19 cellular contexts compared by ENCODE assay signal in genomic region chr1:86948212-86948611, GRCh38. TPM values are rescaled to one million over a fixed set of nuclear protein-coding genes. Genes with fewer than 3 reads are reported as not detected.
DNase-seq lines count a peak whose midpoint lies in the region; ATAC-seq and TF ChIP-seq lines count a peak whose summit lies in the region.
"Had no signal": no experiment of that assay in that cellular context is flagged by ENCODE, and none has a peak within 500 bp of the region (broad histone marks: within the 10 kb centered on the region; RNA-seq: fewer than 3 reads in every experiment).

No MANE protein-coding gene starts in this region.

- intact Hi-C loops in Right ventricle myocardium superior (cut with DNase I): no loop called here
- intact Hi-C loops in heart left ventricle (cut with DNase I): no loop called here
- intact Hi-C loops in natural killer cell (cut with micrococcal nuclease): no loop called here

- H3K36me3 Mint-ChIP-seq in nephron (ENCODE audit: low read depth) (no peaks in the 10 kb centered on the region), natural killer cell (no peaks in the 10 kb centered on the region)
- H3K36me3 Mint-ChIP-seq: CD14-positive monocyte had no signal

- H3K27me3 Mint-ChIP-seq in nephron (ENCODE audit: low read depth) (no peaks in the 10 kb centered on the region), natural killer cell (ENCODE audit: low read depth in 2 of 2) (no peaks in the 10 kb centered on the region)

- H3K4me1 ChIP-seq in right atrium auricular region (peaks cover 0 to 8% of the 10 kb centered on the region in 2 donors), heart left ventricle (peaks cover 0 to 16% (median 1%) of the 10 kb centered on the region in 12 donors)

- H3K4me3 ChIP-seq in right atrium auricular region (no peak overlapping the region), heart left ventricle (no peak overlapping the region)

- H3K4me1 Mint-ChIP-seq in nephron: peaks cover 20% of the 10 kb centered on the region
- H3K4me1 Mint-ChIP-seq in natural killer cell: peaks cover 13 to 20% of the 10 kb centered on the region in 2 donors
- H3K4me1 Mint-ChIP-seq: CD14-positive monocyte had no signal

- ATAC-seq in Right ventricle myocardium superior (ENCODE audit: poor library complexity): peak; percentile 96
- peak; percentile 87 to 98 (median 96) for ATAC-seq in heart left ventricle
- ATAC-seq in natural killer cell: no peak

- H3K9me3 Mint-ChIP-seq in nephron (no peaks in the 10 kb centered on the region), natural killer cell (no peaks in the 10 kb centered on the region)
- H3K9me3 Mint-ChIP-seq: CD14-positive monocyte, HFFc6 had no signal

- TF ChIP-seq POLR2A in heart left ventricle (IDR thresholded peaks at IDR 0.05): no peak

- DNase-seq in Right ventricle myocardium superior: peak; percentile 53
- DNase-seq in right atrium auricular region (ENCODE audit: low spot score): no peak
- DNase-seq in heart left ventricle: peak in 4 of 5 donors; percentile 45 to 54 (median 50)
- DNase-seq in hypothalamus (lab: John Stamatoyannopoulos, UW): no peak
- no peak for DNase-seq in NOMO-1 treated with dmso at 0.1 percent for 144 hours (lab: John Stamatoyannopoulos, UW; ENCODE audit: unreplicated experiment)
- DNase-seq in RWPE1 (ENCODE audit: low spot score): no peak
- no peak for DNase-seq in natural killer cell
- DNase-seq: 8988T, COR-L47, DMS153, HFFc6, MM.1S, NCI-H1105 treated with DMSO at 0.1 percent for 48 hours, NCI-H187, NCI-H2171 treated with DMSO at 0.1 percent for 48 hours, NCI-H510A treated with DMSO at 0.1 percent for 48 hours, RPMI8226 had no signal

- H3K27ac Mint-ChIP-seq in nephron (peak overlapping the region; percentile 10 to 75 (median 63)), natural killer cell (no peak overlapping the region)
- H3K27ac Mint-ChIP-seq: CD14-positive monocyte, HFFc6 had no signal

- POLR2A ChIA-PET in RWPE1 (lab: Yijun Ruan, JAX; ENCODE audit: low non-redundant PET): no interaction called here

- WGBS in heart left ventricle, 4 donors: 48 to 68% (median 53%) methylated on average over 5 of the region's 5 CpGs

- CTCF ChIA-PET in RWPE1 (lab: Yijun Ruan, JAX): interaction anchor here (0.6 kb wide), 1 partner anchor 210 kb away, joined by 5 read pairs; no protein-coding TSS in a partner anchor

- H3K27ac ChIP-seq in right atrium auricular region: no peak overlapping the region
- H3K27ac ChIP-seq in heart left ventricle: peak overlapping the region in 2 of 12 donors; percentile 21 to 45
- H3K27ac ChIP-seq in RWPE1: no peak overlapping the region

- TF ChIP-seq CTCF in right atrium auricular region (IDR thresholded peaks at IDR 0.05) (no peak), heart left ventricle (IDR thresholded peaks at IDR 0.05) (no peak), nephron (IDR thresholded peaks at IDR 0.05; ENCODE audit: unreplicated experiment in 3 of 3) (no peak), RWPE1 (conservative IDR thresholded peaks at IDR 0.05; ENCODE audit: low read depth) (no peak), natural killer cell (IDR thresholded peaks at IDR 0.05) (no peak)

- H3K27me3 ChIP-seq in right atrium auricular region (no peaks in the 10 kb centered on the region), heart left ventricle (no peaks in the 10 kb centered on the region)

- no peak overlapping the region for H3K4me3 Mint-ChIP-seq in nephron
- no peak overlapping the region for H3K4me3 Mint-ChIP-seq in natural killer cell
- H3K4me3 Mint-ChIP-seq: CD14-positive monocyte, HFFc6 had no signal

- H3K9me3 ChIP-seq in right atrium auricular region (no peaks in the 10 kb centered on the region), heart left ventricle (no peaks in the 10 kb centered on the region)

- H3K36me3 ChIP-seq in right atrium auricular region (no peaks in the 10 kb centered on the region), heart left ventricle (no peaks in the 10 kb centered on the region)

RNA-seq across cellular contexts. Expression of gene HS2ST1, which starts 33.8 kb away (rescaled TPM):
- 10.7 TPM for total RNA-seq in Right ventricle myocardium superior
- 1 to 10 TPM; 7.7 TPM for total RNA-seq in right atrium auricular region
- 10 to 100 TPM in 7 of 9 donors, 1 to 10 TPM in 2; 6.5 to 20.3 (median 14.0) TPM for total RNA-seq in heart left ventricle
- 10 to 100 TPM in 1 of 2 donors, 1 to 10 TPM in 1; 3.4 to 11.0 TPM for polyA plus RNA-seq in heart left ventricle
- total RNA-seq in natural killer cell: 10 to 100 TPM; 12.5 to 18.4 (median 14.3) TPM

RNA-seq across cellular contexts. Expression of gene SELENOF, which starts 34.3 kb away (rescaled TPM):
- total RNA-seq in Right ventricle myocardium superior (69.8 TPM), right atrium auricular region (10 to 100 TPM; 73.1 to 80.7 TPM), heart left ventricle (100 to 1,000 TPM in 2 of 9 donors, 10 to 100 TPM in 7; 46.8 to 125 (median 76.1) TPM), natural killer cell (100 to 1,000 TPM; 124 to 163 (median 137) TPM)
- 100 to 1,000 TPM in 1 of 2 donors, 10 to 100 TPM in 1; 53.2 to 101 TPM for polyA plus RNA-seq in heart left ventricle

Comparison
In these comparisons a context has a peak if more than half of its experiments do, and no peak if none do; other contexts are left out.
1. DNase-seq: peak in Right ventricle myocardium superior (single experiment) and heart left ventricle (4 of 5); none in right atrium auricular region (single experiment), hypothalamus (0 of 51), NOMO-1 treated with dmso at 0.1 percent for 144 hours (single experiment), RWPE1 (single experiment) and natural killer cell (single experiment).
2. ATAC-seq: peak in Right ventricle myocardium superior (single experiment) and heart left ventricle (4 of 4); none in natural killer cell (0 of 3).
3. H3K27ac Mint-ChIP-seq: peak in nephron (3 of 3); none in natural killer cell (0 of 2).